7 cellular contexts compared by ENCODE assay signal in the genomic region with DNA sequence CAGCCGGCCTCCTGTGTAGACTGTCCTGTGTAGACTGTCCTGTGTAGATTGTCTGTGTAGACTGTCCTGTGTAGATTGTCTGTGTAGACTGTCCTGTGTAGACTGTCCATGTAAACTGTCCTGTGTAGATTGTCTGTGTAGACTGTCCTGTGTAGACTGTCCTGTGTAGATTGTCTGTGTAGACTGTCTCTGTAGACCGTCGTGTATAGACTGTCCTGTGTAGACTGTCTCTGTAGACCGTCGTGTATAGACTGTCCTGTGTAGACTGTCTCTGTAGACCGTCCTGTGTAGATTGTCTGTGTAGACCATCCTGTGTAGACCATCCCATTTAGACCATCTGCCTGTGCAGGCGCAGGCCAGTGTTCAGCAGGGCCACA. TPM values are rescaled to one million over a fixed set of nuclear protein-coding genes. Genes with fewer than 3 reads are reported as not detected.
A peak's percentile ranks its signal among the peaks of the same experiment; 100 is the strongest.
DNase-seq lines count a peak whose midpoint lies in the region; ATAC-seq, FAIRE-seq and TF ChIP-seq lines count a peak whose summit lies in the region.
"Not testable (repeated sequence)": the region's sequence is repeated elsewhere in the genome, so short reads cannot be mapped to it uniquely, and the experiment has no call there.

No MANE protein-coding gene starts in this region.

- FAIRE-seq in GM12891 (lab: Jason Lieb, UNC): peak; percentile 61

- TF ChIP-seq POLR2A in GM12891 (IDR thresholded peaks at IDR 0.05; ENCODE audit: low read depth, low read length): not testable (repeated sequence)

- not testable (repeated sequence) for H3K4me3 Mint-ChIP-seq in activated CD8-positive, alpha-beta T cell treated with anti-CD3 and anti-CD28 coated beads for 36 hours; activated naive CD8-positive, alpha-beta T cell treated with anti-CD3 and anti-CD28 coated beads, Interleukin-2, amount 10 ng/mL, durations not matched to agents 7 days and 5 days; natural killer cell
- H3K4me3 Mint-ChIP-seq in effector memory CD8-positive, alpha-beta T cell: peak overlapping the region in 1 of 2 donors; percentile 14
- H3K4me3 Mint-ChIP-seq in stimulated activated naive B cell treated with anti-CD40 and anti-IgM and Interleukin-4, amounts not matched to agents 10 μg/mL and 1 μg/mL and 100 μg/mL, for 72 hours: peak overlapping the region in 1 of 2 donors; percentile 62

- POLR2A ChIA-PET in RWPE1 (lab: Yijun Ruan, JAX; ENCODE audit: low non-redundant PET): not testable (repeated sequence)
- POLR2A ChIA-PET in activated CD8-positive, alpha-beta T cell treated with anti-CD3 and anti-CD28 coated beads for 36 hours (lab: Charles Lee): interaction anchor here (0.9 to 1.3 kb wide), 2 partner anchors 16 to 53 kb away, joined by 3 read pairs; no protein-coding TSS in a partner anchor
- POLR2A ChIA-PET in activated naive CD8-positive, alpha-beta T cell treated with anti-CD3 and anti-CD28 coated beads, Interleukin-2, amount 10 ng/mL, durations not matched to agents 7 days and 5 days (lab: Charles Lee): interaction anchor here (1.1 kb wide), 1 partner anchor 53 kb away, joined by 7 read pairs; no protein-coding TSS in a partner anchor

- not testable (repeated sequence) for DNase-seq in GM12891 (ENCODE audit: insufficient read length, low spot score); RWPE1 (ENCODE audit: low spot score); activated CD8-positive, alpha-beta T cell treated with anti-CD3 and anti-CD28 coated beads for 36 hours; activated naive CD8-positive, alpha-beta T cell treated with anti-CD3 and anti-CD28 coated beads, Interleukin-2, amount 10 ng/mL, durations not matched to agents 7 days and 5 days; effector memory CD8-positive, alpha-beta T cell; natural killer cell; stimulated activated naive B cell treated with anti-CD40 and anti-IgM and Interleukin-4, amounts not matched to agents 10 μg/mL and 1 μg/mL and 100 μg/mL, for 72 hours

- peaks cover 65% of the 10 kb centered on the region for H3K4me1 Mint-ChIP-seq in activated CD8-positive, alpha-beta T cell treated with anti-CD3 and anti-CD28 coated beads for 36 hours (ENCODE audit: low read depth)
- H3K4me1 Mint-ChIP-seq in activated naive CD8-positive, alpha-beta T cell treated with anti-CD3 and anti-CD28 coated beads, Interleukin-2, amount 10 ng/mL, durations not matched to agents 7 days and 5 days: peaks cover 41% of the 10 kb centered on the region
- peaks cover 40 to 53% of the 10 kb centered on the region in 2 donors for H3K4me1 Mint-ChIP-seq in effector memory CD8-positive, alpha-beta T cell (ENCODE audit: low read depth in 2 of 2)
- peaks cover 42 to 66% of the 10 kb centered on the region in 2 donors for H3K4me1 Mint-ChIP-seq in natural killer cell
- peaks cover 41 to 63% of the 10 kb centered on the region in 2 donors for H3K4me1 Mint-ChIP-seq in stimulated activated naive B cell treated with anti-CD40 and anti-IgM and Interleukin-4, amounts not matched to agents 10 μg/mL and 1 μg/mL and 100 μg/mL, for 72 hours

- ATAC-seq in activated CD8-positive, alpha-beta T cell treated with anti-CD3 and anti-CD28 coated beads for 36 hours; activated naive CD8-positive, alpha-beta T cell treated with anti-CD3 and anti-CD28 coated beads, Interleukin-2, amount 10 ng/mL, durations not matched to agents 7 days and 5 days (ENCODE audit: low read depth); effector memory CD8-positive, alpha-beta T cell (replicated peaks); natural killer cell: not testable (repeated sequence)
- peak in 1 of 2 donors; percentile 4 for ATAC-seq in stimulated activated naive B cell treated with anti-CD40 and anti-IgM and Interleukin-4, amounts not matched to agents 10 μg/mL and 1 μg/mL and 100 μg/mL, for 72 hours (replicated peaks)

- peaks cover 43% of the 10 kb centered on the region for H3K36me3 Mint-ChIP-seq in activated CD8-positive, alpha-beta T cell treated with anti-CD3 and anti-CD28 coated beads for 36 hours (ENCODE audit: low read depth)
- H3K36me3 Mint-ChIP-seq in activated naive CD8-positive, alpha-beta T cell treated with anti-CD3 and anti-CD28 coated beads, Interleukin-2, amount 10 ng/mL, durations not matched to agents 7 days and 5 days: peaks cover 20% of the 10 kb centered on the region
- peaks cover 66% of the 10 kb centered on the region for H3K36me3 Mint-ChIP-seq in effector memory CD8-positive, alpha-beta T cell (ENCODE audit: insufficient read depth)
- H3K36me3 Mint-ChIP-seq in natural killer cell: peaks cover 17% of the 10 kb centered on the region
- H3K36me3 Mint-ChIP-seq in stimulated activated naive B cell treated with anti-CD40 and anti-IgM and Interleukin-4, amounts not matched to agents 10 μg/mL and 1 μg/mL and 100 μg/mL, for 72 hours: peaks cover 44 to 73% of the 10 kb centered on the region in 2 donors

- intact Hi-C loops in activated CD8-positive, alpha-beta T cell treated with anti-CD3 and anti-CD28 coated beads for 36 hours (cut with micrococcal nuclease); natural killer cell (cut with micrococcal nuclease): not testable (repeated sequence)

- H3K27me3 Mint-ChIP-seq in activated CD8-positive, alpha-beta T cell treated with anti-CD3 and anti-CD28 coated beads for 36 hours; activated naive CD8-positive, alpha-beta T cell treated with anti-CD3 and anti-CD28 coated beads, Interleukin-2, amount 10 ng/mL, durations not matched to agents 7 days and 5 days; effector memory CD8-positive, alpha-beta T cell; natural killer cell (ENCODE audit: low read depth in 2 of 2); stimulated activated naive B cell treated with anti-CD40 and anti-IgM and Interleukin-4, amounts not matched to agents 10 μg/mL and 1 μg/mL and 100 μg/mL, for 72 hours: not testable (repeated sequence)

- not testable (repeated sequence) for TF ChIP-seq CTCF in RWPE1 (conservative IDR thresholded peaks at IDR 0.05; ENCODE audit: low read depth); activated CD8-positive, alpha-beta T cell treated with anti-CD3 and anti-CD28 coated beads for 36 hours (IDR thresholded peaks at IDR 0.05); natural killer cell (IDR thresholded peaks at IDR 0.05)

- H3K27ac Mint-ChIP-seq in activated CD8-positive, alpha-beta T cell treated with anti-CD3 and anti-CD28 coated beads for 36 hours: peak overlapping the region; percentile 78
- H3K27ac Mint-ChIP-seq in activated naive CD8-positive, alpha-beta T cell treated with anti-CD3 and anti-CD28 coated beads, Interleukin-2, amount 10 ng/mL, durations not matched to agents 7 days and 5 days: peak overlapping the region; percentile 62
- H3K27ac Mint-ChIP-seq in effector memory CD8-positive, alpha-beta T cell: peak overlapping the region; percentile 64 to 90
- peak overlapping the region; percentile 71 to 75 for H3K27ac Mint-ChIP-seq in natural killer cell
- H3K27ac Mint-ChIP-seq in stimulated activated naive B cell treated with anti-CD40 and anti-IgM and Interleukin-4, amounts not matched to agents 10 μg/mL and 1 μg/mL and 100 μg/mL, for 72 hours: peak overlapping the region; percentile 85

- H3K27ac ChIP-seq in RWPE1: peak overlapping the region; percentile 58

- not testable (repeated sequence) for H3K9me3 Mint-ChIP-seq in activated CD8-positive, alpha-beta T cell treated with anti-CD3 and anti-CD28 coated beads for 36 hours; activated naive CD8-positive, alpha-beta T cell treated with anti-CD3 and anti-CD28 coated beads, Interleukin-2, amount 10 ng/mL, durations not matched to agents 7 days and 5 days; effector memory CD8-positive, alpha-beta T cell; natural killer cell; stimulated activated naive B cell treated with anti-CD40 and anti-IgM and Interleukin-4, amounts not matched to agents 10 μg/mL and 1 μg/mL and 100 μg/mL, for 72 hours

- CTCF ChIA-PET in RWPE1 (lab: Yijun Ruan, JAX): interaction anchor here (0.6 to 1.0 kb wide), 2 partner anchors 10 to 284 kb away, joined by 3 to 6 read pairs; no protein-coding TSS in a partner anchor
- CTCF ChIA-PET in activated CD8-positive, alpha-beta T cell treated with anti-CD3 and anti-CD28 coated beads for 36 hours (lab: Charles Lee): interaction anchor here (1.2 to 2.2 kb wide), 9 partner anchors 19 to 90 kb away, joined by 3 to 13 read pairs (median 5); no protein-coding TSS in a partner anchor

RNA-seq across cellular contexts. Expression of a gene that starts 59.3 kb away (rescaled TPM):
- polyA plus RNA-seq in GM12891 (2012; ENCODE audit: low read depth, missing spikeins): 34.6 TPM
- 10 to 100 TPM; 65.1 to 66.6 TPM for total RNA-seq in activated CD8-positive, alpha-beta T cell treated with anti-CD3 and anti-CD28 coated beads for 36 hours
- 10 to 100 TPM; 65.9 to 67.3 TPM for total RNA-seq in activated naive CD8-positive, alpha-beta T cell treated with anti-CD3 and anti-CD28 coated beads, Interleukin-2, amount 10 ng/mL, durations not matched to agents 7 days and 5 days
- total RNA-seq in natural killer cell: 10 to 100 TPM; 52.9 to 64.5 (median 58.3) TPM
